ENCODE assay signal across 22 cellular contexts in the genomic region with DNA sequence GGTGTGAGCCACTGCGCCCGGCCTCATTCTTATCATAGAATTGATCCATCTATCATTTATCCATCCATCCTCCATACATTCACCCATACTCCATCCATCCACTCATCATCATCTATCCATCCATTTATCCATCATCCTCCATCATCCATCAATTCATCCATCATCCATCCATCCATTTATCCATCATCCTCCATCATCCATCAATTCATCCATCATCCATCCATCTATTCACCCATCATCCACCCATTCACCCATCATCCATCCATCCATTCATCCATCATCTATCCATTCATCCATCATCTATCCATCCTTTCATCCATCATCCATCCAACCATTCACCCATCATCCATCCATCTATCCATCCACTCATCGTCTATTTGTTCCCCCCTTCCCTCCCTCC. TPM values are rescaled to one million over a fixed set of nuclear protein-coding genes. Genes with fewer than 3 reads are reported as not detected.
DNase-seq lines count a peak whose midpoint lies in the region; ATAC-seq, FAIRE-seq and TF ChIP-seq lines count a peak whose summit lies in the region.
"Had no signal": no experiment of that assay in that cellular context is flagged by ENCODE, and none has a peak within 500 bp of the region (broad histone marks: within the 10 kb centered on the region; RNA-seq: fewer than 3 reads in every experiment).

No MANE protein-coding gene starts in this region.

- 57% methylated on average over 2 of the region's 3 CpGs for WGBS in K562 (ENCODE audit: insufficient coverage, low coverage, missing lambda C conversion rate)
- 94 to 97% methylated on average over 3 of the region's 3 CpGs for WGBS in upper lobe of left lung, 2 donors

- TF ChIP-seq POLR2A in K562 (conservative IDR thresholded peaks at IDR 0.05) (no peak), upper lobe of left lung (IDR thresholded peaks at IDR 0.05) (no peak)

- no peak for TF ChIP-seq EP300 in K562 (IDR thresholded peaks at IDR 0.05; ENCODE audit: low read length)
- TF ChIP-seq EP300 in upper lobe of left lung (IDR thresholded peaks at IDR 0.05): no peak

- H3K36me3 Mint-ChIP-seq in activated naive CD8-positive, alpha-beta T cell treated with anti-CD3 and anti-CD28 coated beads, Interleukin-2, amount 10 ng/mL, durations not matched to agents 7 days and 5 days: peaks cover 45% of the 10 kb centered on the region
- peaks cover 2% of the 10 kb centered on the region for H3K36me3 Mint-ChIP-seq in activated naive CD8-positive, alpha-beta T cell treated with anti-CD3 and anti-CD28 coated beads, Interleukin-2, amount 50 U/mL, for 24 hours (ENCODE audit: low read depth)
- H3K36me3 Mint-ChIP-seq: CD4-positive, alpha-beta memory T cell had no signal

- H3K27ac Mint-ChIP-seq in activated naive CD8-positive, alpha-beta T cell treated with anti-CD3 and anti-CD28 coated beads, Interleukin-2, amount 10 ng/mL, durations not matched to agents 7 days and 5 days: peak overlapping the region; percentile 34
- no peak overlapping the region for H3K27ac Mint-ChIP-seq in activated naive CD8-positive, alpha-beta T cell treated with anti-CD3 and anti-CD28 coated beads, Interleukin-2, amount 50 U/mL, for 24 hours
- H3K27ac Mint-ChIP-seq: H9 had no signal

- no peaks in the 10 kb centered on the region for H3K9me1 ChIP-seq in K562 (ENCODE audit: control insufficient read depth, insufficient read depth, low read length)

- no peaks in the 10 kb centered on the region; a peak in 1 of 5 replicates for H3K27me3 ChIP-seq in K562 (ENCODE audit: control insufficient read depth in 2 of 2, insufficient read depth in 2 of 2, low read length in 2 of 2)
- peaks cover 0 to 9% (median 0%) of the 10 kb centered on the region in 4 donors for H3K27me3 ChIP-seq in upper lobe of left lung

- peaks cover 5% of the 10 kb centered on the region for H3K27me3 Mint-ChIP-seq in activated naive CD8-positive, alpha-beta T cell treated with anti-CD3 and anti-CD28 coated beads, Interleukin-2, amount 10 ng/mL, durations not matched to agents 7 days and 5 days
- peaks cover 29% of the 10 kb centered on the region for H3K27me3 Mint-ChIP-seq in activated naive CD8-positive, alpha-beta T cell treated with anti-CD3 and anti-CD28 coated beads, Interleukin-2, amount 50 U/mL, for 24 hours

- H3K4me1 Mint-ChIP-seq in activated naive CD8-positive, alpha-beta T cell treated with anti-CD3 and anti-CD28 coated beads, Interleukin-2, amount 10 ng/mL, durations not matched to agents 7 days and 5 days: peaks cover 38% of the 10 kb centered on the region
- peaks cover 17% of the 10 kb centered on the region for H3K4me1 Mint-ChIP-seq in activated naive CD8-positive, alpha-beta T cell treated with anti-CD3 and anti-CD28 coated beads, Interleukin-2, amount 50 U/mL, for 24 hours

- no peak for TF ChIP-seq RAD21 in K562 (CRISPR knock-in tag; conservative IDR thresholded peaks at IDR 0.05 in 1 of 2, IDR thresholded peaks at IDR 0.05 in 1 of 2)

- peaks cover 3% of the 10 kb centered on the region for H3K9me3 Mint-ChIP-seq in activated naive CD8-positive, alpha-beta T cell treated with anti-CD3 and anti-CD28 coated beads, Interleukin-2, amount 10 ng/mL, durations not matched to agents 7 days and 5 days
- no peaks in the 10 kb centered on the region for H3K9me3 Mint-ChIP-seq in activated naive CD8-positive, alpha-beta T cell treated with anti-CD3 and anti-CD28 coated beads, Interleukin-2, amount 50 U/mL, for 24 hours

- no peak overlapping the region for H3K4me3 Mint-ChIP-seq in activated naive CD8-positive, alpha-beta T cell treated with anti-CD3 and anti-CD28 coated beads, Interleukin-2, amount 10 ng/mL, durations not matched to agents 7 days and 5 days
- H3K4me3 Mint-ChIP-seq in activated naive CD8-positive, alpha-beta T cell treated with anti-CD3 and anti-CD28 coated beads, Interleukin-2, amount 50 U/mL, for 24 hours: no peak overlapping the region
- H3K4me3 Mint-ChIP-seq: CD14-positive monocyte; CD4-positive, alpha-beta memory T cell; IgD-negative memory B cell had no signal

- no peaks in the 10 kb centered on the region for H3K79me2 ChIP-seq in K562 (ENCODE audit: control insufficient read depth, insufficient read depth, low read length)

- CTCF ChIA-PET in HEK293T (lab: Yijun Ruan, JAX): no interaction called here
- CTCF ChIA-PET in K562 (lab: Yijun Ruan, JAX; ENCODE audit: low intra/inter-chr PET ratio): no interaction called here

- H3K4me1 ChIP-seq in K562 (replicated peaks in 1 of 2; ENCODE audit: control insufficient read depth in 2 of 2, insufficient read depth in 2 of 2, low read length in 2 of 2) (peaks cover 18 to 24% of the 10 kb centered on the region in 2 experiments; a peak in 4 of 5 replicates), upper lobe of left lung (peaks cover 47 to 64% (median 53%) of the 10 kb centered on the region in 4 donors)

- no peak for FAIRE-seq in K562 (lab: Jason Lieb, UNC)
- FAIRE-seq: GM12878 had no signal

- no TSS peak for BruUV-seq in K562 (replicated peaks; lab: Mats Ljungman, UMichigan)

- ATAC-seq in activated naive CD8-positive, alpha-beta T cell treated with anti-CD3 and anti-CD28 coated beads, Interleukin-2, amount 10 ng/mL, durations not matched to agents 7 days and 5 days (ENCODE audit: low read depth): no peak
- ATAC-seq in activated naive CD8-positive, alpha-beta T cell treated with anti-CD3 and anti-CD28 coated beads, Interleukin-2, amount 50 U/mL, for 24 hours: no peak
- ATAC-seq in K562 (no peak), upper lobe of left lung (ENCODE audit: low FRiP score in 2 of 2) (no peak), HG03095 (IDR thresholded peaks at IDR 0.05; ENCODE audit: unreplicated experiment) (no peak)
- ATAC-seq: GM12878 had no signal

- no peak for DNase-seq in activated naive CD8-positive, alpha-beta T cell treated with anti-CD3 and anti-CD28 coated beads, Interleukin-2, amount 10 ng/mL, durations not matched to agents 7 days and 5 days
- no peak for DNase-seq in activated naive CD8-positive, alpha-beta T cell treated with anti-CD3 and anti-CD28 coated beads, Interleukin-2, amount 50 U/mL, for 24 hours
- DNase-seq in HEK293T (ENCODE audit: extremely low spot score): no peak
- no peak for DNase-seq in K562 (ENCODE audit: extremely low read depth in 1 of 4, low spot score in 3 of 4)
- no peak for DNase-seq in upper lobe of left lung
- DNase-seq in activated CD4-positive, alpha-beta T cell treated with anti-CD3 and anti-CD28 coated beads, Interleukin-2, amount 50 U/mL, for 4 hours: no peak
- DNase-seq in SIG-M5 treated with dmso at 0.1 percent for 504 hours (lab: John Stamatoyannopoulos, UW; ENCODE audit: unreplicated experiment): no peak
- DNase-seq: 8988T; CD4-positive, alpha-beta memory T cell; DMS153; DND-41; EL; GOT3; H9; KG1 had no signal

- intact Hi-C loops in K562 (cut with micrococcal nuclease): no loop called here

- H3K9me3 ChIP-seq in K562 (replicated peaks; ENCODE audit: control insufficient read depth, insufficient read depth, low read depth, low read length) (no peaks in the 10 kb centered on the region), upper lobe of left lung (no peaks in the 10 kb centered on the region)
- H3K9me3 ChIP-seq: BLaER1 had no signal

- H3K27ac ChIP-seq in K562 (ENCODE audit: extremely low read depth, low read depth, low read length) (no peak overlapping the region), upper lobe of left lung (peak overlapping the region; percentile 0 to 49 (median 20))
- H3K27ac ChIP-seq: BLaER1 had no signal

- H3K36me3 ChIP-seq in K562 (ENCODE audit: control insufficient read depth, insufficient read depth, low read length): no peaks in the 10 kb centered on the region
- H3K36me3 ChIP-seq in upper lobe of left lung: peaks cover 0 to 22% (median 10%) of the 10 kb centered on the region in 4 donors

- TF ChIP-seq CTCF in K562 (IDR thresholded peaks at IDR 0.05 in 2 of 3, conservative IDR thresholded peaks at IDR 0.05 in 1 of 3; ENCODE audit: insufficient read depth in 2 of 3, low read depth in 1 of 3, low read length in 3 of 3) (no peak), upper lobe of left lung (IDR thresholded peaks at IDR 0.05) (no peak)

- no peaks in the 10 kb centered on the region for H4K20me1 ChIP-seq in K562 (replicated peaks; ENCODE audit: control insufficient read depth, insufficient read depth, low read length)
- H4K20me1 ChIP-seq: BLaER1 had no signal

- H3K4me2 ChIP-seq in K562 (ENCODE audit: insufficient read depth, low read length): no peak overlapping the region

- H3K4me3 ChIP-seq in K562: no peak overlapping the region
- H3K4me3 ChIP-seq in upper lobe of left lung: no peak overlapping the region
- H3K4me3 ChIP-seq: BLaER1, GM12878 had no signal

- in situ Hi-C loops in K562 (cut with MboI): no loop called here

- no peak overlapping the region for H3K9ac ChIP-seq in K562 (ENCODE audit: insufficient read depth in 1 of 2, low read depth in 2 of 2, low read length in 2 of 2)
- H3K9ac ChIP-seq: BLaER1 had no signal

- H2AFZ ChIP-seq in K562 (ENCODE audit: low read depth, low read length): no peak overlapping the region

- POLR2A ChIA-PET in activated naive CD8-positive, alpha-beta T cell treated with anti-CD3 and anti-CD28 coated beads, Interleukin-2, amount 10 ng/mL, durations not matched to agents 7 days and 5 days (lab: Charles Lee): no interaction called here
- POLR2A ChIA-PET in HEK293T (lab: Yijun Ruan, JAX) (no interaction called here), K562 (lab: Yijun Ruan, JAX) (interaction anchor here (2.3 kb wide), 1 partner anchor 17 kb away, joined by 7 read pairs; no protein-coding TSS in a partner anchor)

RNA-seq across cellular contexts. Expression of a gene that starts 3.7 kb away (rescaled TPM):
- 10 to 100 TPM; 14.3 to 16.3 TPM for total RNA-seq in activated naive CD8-positive, alpha-beta T cell treated with anti-CD3 and anti-CD28 coated beads, Interleukin-2, amount 10 ng/mL, durations not matched to agents 7 days and 5 days
- total RNA-seq in K562 (2011; cell fraction: chromatin; rRNA removed; ENCODE audit: low replicate concordance): 3.2 and 5.4 TPM in 2 replicates
- total RNA-seq in K562 (2011; cell fraction: nucleolus; rRNA removed): 2.3 and 3.0 TPM in 2 replicates
- total RNA-seq in K562 (2011; cell fraction: nucleoplasm; rRNA removed): 1.7 and 2.9 TPM in 2 replicates
- 1.8 and 3.3 TPM in 2 replicates for total RNA-seq in K562 (2014; rRNA removed)
- 4.4 and 4.6 TPM in 2 replicates for total RNA-seq in K562 (2014; rRNA removed; fragmentation: Illumina TruSeq; extraction: Trizol)
- total RNA-seq in K562 (2015; rRNA removed; fragmentation: Illumina TruSeq; extraction: Trizol): 1.1 and 1.3 TPM in 2 replicates
- total RNA-seq in K562 (2021): 2.7 and 4.1 TPM in 2 replicates
- 1.0 and 6.1 TPM in 2 replicates for polyA plus RNA-seq in K562 (2011; rRNA removed)
- polyA plus RNA-seq in K562 (2011; cell fraction: cytosol; rRNA removed): 0.34 and 2.9 TPM in 2 replicates
- polyA plus RNA-seq in K562 (2011; cell fraction: nucleus; rRNA removed): 1.5 and 9.2 TPM in 2 replicates
- 2.7 and 34.9 TPM in 2 replicates for polyA plus RNA-seq in K562 (2012)
- 3.5 and 4.4 TPM in 2 replicates for polyA plus RNA-seq in K562 (2014; fragmentation: Illumina TruSeq; extraction: Trizol)
- polyA plus RNA-seq in K562 (2014; fragmentation: Nextera tagmentation; extraction: Ambion mirVana): 1 to 10 TPM; 5.2 to 5.6 TPM
- 2.9 and 4.5 TPM in 2 replicates for polyA plus RNA-seq in K562 (2014; rRNA removed)
- 0.35 and 2.2 TPM in 2 replicates for polyA minus RNA-seq in K562 (2011; rRNA and poly(A)+ RNA removed)
- 1.0 TPM in 1 of 2 replicates, not detected in the other for polyA minus RNA-seq in K562 (2011; cell fraction: cytosol; rRNA and poly(A)+ RNA removed)
- 0.54 and 4.1 TPM in 2 replicates for polyA minus RNA-seq in K562 (2011; cell fraction: nucleus; rRNA and poly(A)+ RNA removed)
- 10 to 100 TPM in 5 of 6 donors, 1 to 10 TPM in 1; 7.5 to 27.1 (median 21.4) TPM for total RNA-seq in upper lobe of left lung
- total RNA-seq: G401, HT-29 had no signal
- polyA plus RNA-seq: CD4-positive, alpha-beta memory T cell had no signal

RNA-seq across cellular contexts. Expression of a gene that starts 44.1 kb away (rescaled TPM):
- total RNA-seq in activated naive CD8-positive, alpha-beta T cell treated with anti-CD3 and anti-CD28 coated beads, Interleukin-2, amount 10 ng/mL, durations not matched to agents 7 days and 5 days: 10 to 100 TPM; 56.3 to 59.2 TPM
- 36.3 and 67.9 TPM in 2 replicates for total RNA-seq in K562 (2011; cell fraction: chromatin; rRNA removed; ENCODE audit: low replicate concordance)
- total RNA-seq in K562 (2011; cell fraction: nucleolus; rRNA removed): 28.7 and 30.3 TPM in 2 replicates
- total RNA-seq in K562 (2011; cell fraction: nucleoplasm; rRNA removed): 50.4 and 78.1 TPM in 2 replicates
- total RNA-seq in K562 (2014; rRNA removed) (89.1 and 90.4 TPM in 2 replicates), K562 (2014; rRNA removed; fragmentation: Illumina TruSeq; extraction: Trizol) (97.6 and 107 TPM in 2 replicates), K562 (2015; rRNA removed; fragmentation: Illumina TruSeq; extraction: Trizol) (87.4 and 93.4 TPM in 2 replicates), K562 (2021) (75.8 and 77.3 TPM in 2 replicates), upper lobe of left lung (10 to 100 TPM; 39.4 to 84.2 (median 57.4) TPM)
- polyA plus RNA-seq in K562 (2011; rRNA removed) (91.7 and 106 TPM in 2 replicates), K562 (2014; fragmentation: Illumina TruSeq; extraction: Trizol) (89.5 and 94.1 TPM in 2 replicates), K562 (2014; fragmentation: Nextera tagmentation; extraction: Ambion mirVana) (10 to 100 TPM; 19.4 to 27.2 TPM), K562 (2014; rRNA removed) (73.6 and 74.9 TPM in 2 replicates)
- 42.8 and 47.8 TPM in 2 replicates for polyA plus RNA-seq in K562 (2011; cell fraction: cytosol; rRNA removed)
- polyA plus RNA-seq in K562 (2011; cell fraction: nucleus; rRNA removed): 32.2 and 50.2 TPM in 2 replicates
- 58.8 and 59.6 TPM in 2 replicates for polyA plus RNA-seq in K562 (2012)
- polyA minus RNA-seq in K562 (2011; rRNA and poly(A)+ RNA removed): 134 and 142 TPM in 2 replicates
- polyA minus RNA-seq in K562 (2011; cell fraction: cytosol; rRNA and poly(A)+ RNA removed): 66.7 and 84.5 TPM in 2 replicates
- polyA minus RNA-seq in K562 (2011; cell fraction: nucleus; rRNA and poly(A)+ RNA removed): 32.2 and 51.5 TPM in 2 replicates
